Comparison of ENCODE assay signal across 9 cellular contexts in the genomic region with DNA sequence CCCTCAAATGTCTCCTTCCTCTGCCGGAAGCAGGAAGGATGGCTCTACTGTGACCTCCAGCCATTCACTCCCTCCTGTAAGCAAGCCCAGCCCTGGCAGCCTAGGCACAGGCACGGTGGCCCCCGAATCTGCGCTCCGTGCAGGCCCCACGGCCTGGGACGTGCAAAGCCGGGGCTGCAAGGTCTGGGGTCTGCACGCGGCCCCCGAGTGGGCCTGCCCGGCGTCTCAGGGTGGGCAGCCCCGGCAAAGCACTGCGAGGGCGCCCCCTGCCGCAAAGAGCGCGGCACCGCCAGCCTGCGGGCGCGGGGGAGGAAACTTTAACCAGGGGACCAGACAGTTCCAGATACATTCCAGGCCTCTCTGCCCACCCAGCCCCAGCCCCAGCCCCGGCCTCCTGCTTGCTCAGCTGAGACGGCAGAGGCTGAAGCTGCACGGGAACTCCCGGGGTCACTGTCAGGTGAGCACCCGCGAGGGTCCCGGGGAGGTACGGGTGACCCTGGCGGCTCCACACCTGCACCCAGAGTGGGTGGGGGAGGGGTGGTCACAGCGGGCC.
DNase-seq lines count a peak whose midpoint lies in the region; ATAC-seq, FAIRE-seq and TF ChIP-seq lines count a peak whose summit lies in the region.
"Had no signal": no experiment of that assay in that cellular context is flagged by ENCODE, and none has a peak within 500 bp of the region (broad histone marks: within the 10 kb centered on the region; RNA-seq: fewer than 3 reads in every experiment).

No MANE protein-coding gene starts in this region.

- H3K9me3 ChIP-seq in OCI-LY1 (ENCODE audit: low read length) (no peaks in the 10 kb centered on the region), endothelial cell of umbilical vein (replicated peaks; ENCODE audit: control insufficient read depth, insufficient read depth, low read length) (no peaks in the 10 kb centered on the region)

- DNase-seq in stimulated activated CD4-positive, alpha-beta T cell treated with anti-CD3 and anti-CD28 coated beads, Interleukin-2, amount 100 ng/mL, for 24 hours = peak; percentile 28 to 35
- no peak for DNase-seq in stimulated activated CD4-positive, alpha-beta T cell treated with anti-CD3 and anti-CD28 coated beads, Interleukin-4, amount 100 ng/mL, for 24 hours
- DNase-seq in endothelial cell of umbilical vein (ENCODE audit: low read depth, low spot score) (no peak), naive B cell (peak; percentile 29), OCI-M1 (lab: John Stamatoyannopoulos, UW) (no peak), NCI-H1048 (lab: John Stamatoyannopoulos, UW) (no peak)

- no peaks in the 10 kb centered on the region for H3K9me1 ChIP-seq in endothelial cell of umbilical vein (replicated peaks; ENCODE audit: control insufficient read depth, extremely low read depth, insufficient read depth, low read length)

- H3K4me3 Mint-ChIP-seq in naive B cell = peak overlapping the region in 1 of 8 donors; percentile 63

- H3K4me1 Mint-ChIP-seq in naive B cell = peaks cover 4 to 24% (median 20%) of the 10 kb centered on the region in 3 donors

- no peaks in the 10 kb centered on the region for H3K27me3 Mint-ChIP-seq in naive B cell

- BruUV-seq in endothelial cell of umbilical vein (replicated peaks; lab: Mats Ljungman, UMichigan) = no TSS peak

- CTCF ChIA-PET in endothelial cell of umbilical vein (lab: Charles Lee) = interaction anchor here (1.6 to 4.4 kb wide), 4 partner anchors 10 to 195 kb away, joined by 5 to 22 read pairs (median 10); no protein-coding TSS in a partner anchor

- FAIRE-seq in endothelial cell of umbilical vein (lab: Jason Lieb, UNC) = no peak
- FAIRE-seq: endometrium had no signal

- no peak overlapping the region for H3K27ac Mint-ChIP-seq in naive B cell

- H3K36me3 ChIP-seq in OCI-LY1 (ENCODE audit: insufficient read depth, low read length) (no peaks in the 10 kb centered on the region; the same call in 1 of the 2 replicates), endothelial cell of umbilical vein (ENCODE audit: control insufficient read depth in 2 of 2, extremely low read depth in 1 of 2, insufficient read depth in 2 of 2, low read length in 2 of 2) (peaks cover 19 to 51% of the 10 kb centered on the region in 2 experiments)

- H3K4me1 ChIP-seq in OCI-LY1 (ENCODE audit: insufficient read depth, low read length, severe bottlenecking) (peaks cover 7% of the 10 kb centered on the region), endothelial cell of umbilical vein (ENCODE audit: control insufficient read depth, extremely low read depth, insufficient read depth, low read length) (peaks cover 20% of the 10 kb centered on the region)

- no peaks in the 10 kb centered on the region for H4K20me1 ChIP-seq in OCI-LY1 (ENCODE audit: insufficient read depth, low read length)
- H4K20me1 ChIP-seq in endothelial cell of umbilical vein (replicated peaks; ENCODE audit: control insufficient read depth, extremely low read depth, insufficient read depth, low read length) = no peaks in the 10 kb centered on the region

- ATAC-seq in naive B cell (ENCODE audit: low read depth in 2 of 2) (peak; percentile 70 to 71), GM18867 (IDR thresholded peaks at IDR 0.05; ENCODE audit: unreplicated experiment) (no peak)

- H3K27ac ChIP-seq in OCI-LY1 (ENCODE audit: low read depth, low read length, poor library complexity, severe bottlenecking) (no peak overlapping the region), endothelial cell of umbilical vein (ENCODE audit: insufficient read depth, low read depth, low read length) (no peak overlapping the region)

- H3F3A ChIP-seq in OCI-LY1 (ENCODE audit: insufficient read depth, low read length) = no peaks in the 10 kb centered on the region

- H3K9me2 ChIP-seq in OCI-LY1 (ENCODE audit: low read depth, low read length) = no peaks in the 10 kb centered on the region

- H3K9ac ChIP-seq in OCI-LY1 (ENCODE audit: low read length) (peak overlapping the region; percentile 62; the same call in 1 of the 2 replicates), endothelial cell of umbilical vein (replicated peaks; ENCODE audit: extremely low read depth, insufficient read depth, low read length) (no peak overlapping the region)

- dilution Hi-C loops in endothelial cell of umbilical vein (cut with MboI; ENCODE audit: extremely low pct_ligation_motif_present, low sequenced_read_pairs) = no loop called here

- no peaks in the 10 kb centered on the region for H3K36me3 Mint-ChIP-seq in naive B cell

- intact Hi-C loops in endothelial cell of umbilical vein (cut with micrococcal nuclease) = loop anchor here (1.0 kb wide), 1 partner anchor 13 kb away; no protein-coding TSS in a partner anchor

- H2AFZ ChIP-seq in OCI-LY1 (ENCODE audit: low read length) (no peak overlapping the region), endothelial cell of umbilical vein (ENCODE audit: low read depth, low read length) (no peak overlapping the region)

- H3K4me3 ChIP-seq in OCI-LY1 (ENCODE audit: low read depth, low read length, poor library complexity, severe bottlenecking) (peak overlapping the region; percentile 58), endothelial cell of umbilical vein (replicated peaks in 1 of 3; ENCODE audit: insufficient read depth in 1 of 3, low read depth in 1 of 3, low read length in 3 of 3) (no peak overlapping the region)

- H3K79me2 ChIP-seq in OCI-LY1 (ENCODE audit: insufficient read depth, low read length) = no peaks in the 10 kb centered on the region
- H3K79me2 ChIP-seq in endothelial cell of umbilical vein (ENCODE audit: control insufficient read depth, insufficient read depth, low read length) = peaks cover 96% of the 10 kb centered on the region

- H3K4me2 ChIP-seq in OCI-LY1 (ENCODE audit: low read length) (peak overlapping the region; percentile 80), endothelial cell of umbilical vein (ENCODE audit: insufficient read depth, low read length) (no peak overlapping the region)

- no peaks in the 10 kb centered on the region for H3K27me3 ChIP-seq in OCI-LY1 (ENCODE audit: insufficient read depth, low read length)
- no peaks in the 10 kb centered on the region for H3K27me3 ChIP-seq in endothelial cell of umbilical vein (ENCODE audit: control insufficient read depth in 2 of 2, insufficient read depth in 2 of 2, low read length in 2 of 2)

- TF ChIP-seq CTCF in OCI-LY1 (IDR thresholded peaks at IDR 0.05; ENCODE audit: low read length) (peak; percentile 84), endothelial cell of umbilical vein (IDR thresholded peaks at IDR 0.05; ENCODE audit: extremely low read depth in 1 of 2, insufficient read depth in 1 of 2, low read depth in 1 of 2, low read length in 2 of 2) (peak; percentile 67 to 75)

- H3K9me3 Mint-ChIP-seq in naive B cell = no peaks in the 10 kb centered on the region

- no peak for TF ChIP-seq POLR2A in endothelial cell of umbilical vein (IDR thresholded peaks at IDR 0.05; ENCODE audit: low read depth, low read length)

- POLR2A ChIA-PET in endothelial cell of umbilical vein (lab: Charles Lee) = no interaction called here

TF ChIP-seq in endothelial cell of umbilical vein, 7 proteins besides CTCF, POLR2A, EP300 and RAD21:
- TF ChIP-seq, protein P1, sequence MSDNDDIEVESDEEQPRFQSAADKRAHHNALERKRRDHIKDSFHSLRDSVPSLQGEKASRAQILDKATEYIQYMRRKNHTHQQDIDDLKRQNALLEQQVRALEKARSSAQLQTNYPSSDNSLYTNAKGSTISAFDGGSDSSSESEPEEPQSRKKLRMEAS (IDR thresholded peaks at IDR 0.05; ENCODE audit: insufficient read depth, insufficient read length) = no peak
- TF ChIP-seq JUN (IDR thresholded peaks at IDR 0.05; ENCODE audit: borderline replicate concordance, insufficient read depth, insufficient read length, low read depth) (no peak), FOS (IDR thresholded peaks at IDR 0.05; ENCODE audit: borderline replicate concordance, insufficient read depth, low read length) (no peak), POLR2AphosphoS5 (IDR thresholded peaks at IDR 0.05; ENCODE audit: insufficient read depth, low read depth, low read length) (no peak), EZH2 (IDR thresholded peaks at IDR 0.05; ENCODE audit: borderline replicate concordance, low read depth, low read length, severe bottlenecking) (no peak), GATA2 (IDR thresholded peaks at IDR 0.05; ENCODE audit: insufficient read depth, insufficient read length, low read depth, low read length) (no peak), MYC (IDR thresholded peaks at IDR 0.05; ENCODE audit: low read depth, low read length) (no peak)
TF ChIP-seq in endothelial cell of umbilical vein: peak in this region for 0.

Comparison
In these comparisons a context has a peak if more than half of its experiments do, and no peak if none do; other contexts are left out.
1. DNase-seq: peak in stimulated activated CD4-positive, alpha-beta T cell treated with anti-CD3 and anti-CD28 coated beads, Interleukin-2, amount 100 ng/mL, for 24 hours (2 of 2) and naive B cell (single experiment); none in stimulated activated CD4-positive, alpha-beta T cell treated with anti-CD3 and anti-CD28 coated beads, Interleukin-4, amount 100 ng/mL, for 24 hours (single experiment), endothelial cell of umbilical vein (single experiment), OCI-M1 (single experiment) and NCI-H1048 (single experiment).